In genomic region chr2:99084256-99084655, GRCh38 we compare ENCODE assay signal across 24 cellular contexts. TPM values are rescaled to one million over a fixed set of nuclear protein-coding genes. Genes with fewer than 3 reads are reported as not detected.
DNase-seq lines count a peak whose midpoint lies in the region; ATAC-seq, FAIRE-seq and TF ChIP-seq lines count a peak whose summit lies in the region.
"Had no signal": no experiment of that assay in that cellular context is flagged by ENCODE, and none has a peak within 500 bp of the region (broad histone marks: within the 10 kb centered on the region; RNA-seq: fewer than 3 reads in every experiment).

No MANE protein-coding gene starts in this region.

- no peaks in the 10 kb centered on the region for H3K79me2 ChIP-seq in GM12878 (ENCODE audit: control insufficient read depth, insufficient read depth, low read length)

- DNase-seq in NCI-H146 (lab: John Stamatoyannopoulos, UW) (peak; percentile 5), NCI-H146 treated with DMSO at 0.1 percent for 48 hours (lab: John Stamatoyannopoulos, UW; ENCODE audit: unreplicated experiment) (no peak), NAMALWA (ENCODE audit: low spot score) (peak; percentile 13), GM12878 (ENCODE audit: low read depth, low spot score) (no peak), AML-193 (lab: John Stamatoyannopoulos, UW) (no peak)
- no peak for DNase-seq in activated T-cell treated with anti-CD3 and anti-CD28 coated beads, Interleukin-2, amount 50 U/mL, for 72 hours
- DNase-seq in activated naive CD4-positive, alpha-beta T cell treated with anti-CD3 and anti-CD28 coated beads, Interleukin-2, amount 50 U/mL, for 16 hours: no peak
- DNase-seq: 8988T, ACHN, Calu3, DMS53, HCEC 1CT, KBM-7, MM.1S, NCI-H1048, NCI-H1417, NCI-H187, NCI-H2107, NCI-H2227 treated with DMSO at 0.1 percent for 48 hours, NCI-H526 treated with DMSO at 0.1 percent for 48 hours, OCI-M1, Peyer's patch had no signal

- POLR2A ChIA-PET in GM12878 (lab: Charles Lee): no interaction called here

- H3K4me1 ChIP-seq in GM12878 (ENCODE audit: control insufficient read depth, insufficient read depth, low read length): peaks cover 4% of the 10 kb centered on the region; the same call in 1 of the 2 replicates
- H3K4me1 ChIP-seq: Peyer's patch had no signal

- no peak for TF ChIP-seq RAD21 in GM12878 (IDR thresholded peaks at IDR 0.05; ENCODE audit: insufficient read depth, low read depth, low read length)

- H3K27me3 ChIP-seq in GM12878 (replicated peaks in 1 of 2; ENCODE audit: control insufficient read depth in 2 of 2, insufficient read depth in 2 of 2, low read length in 1 of 2): no peaks in the 10 kb centered on the region
- H3K27me3 ChIP-seq: Peyer's patch had no signal

- H3K27ac Mint-ChIP-seq in activated T-cell treated with anti-CD3 and anti-CD28 coated beads, Interleukin-2, amount 50 U/mL, for 72 hours: no peak overlapping the region

- no peaks in the 10 kb centered on the region for H4K20me1 ChIP-seq in GM12878 (ENCODE audit: control insufficient read depth, insufficient read depth)

- H3K9me3 ChIP-seq in GM12878 (replicated peaks; ENCODE audit: control insufficient read depth, insufficient read depth, low read length): no peaks in the 10 kb centered on the region; the same call in 2 of the 3 replicates
- H3K9me3 ChIP-seq: Peyer's patch had no signal

- no peaks in the 10 kb centered on the region for H3K36me3 ChIP-seq in GM12878 (ENCODE audit: control insufficient read depth in 2 of 2, insufficient read depth in 2 of 2, low read length in 1 of 2)
- H3K36me3 ChIP-seq: Peyer's patch had no signal

- BruUV-seq in GM12878 (replicated peaks; lab: Mats Ljungman, UMichigan): no TSS peak

- H3K9me3 Mint-ChIP-seq in activated T-cell treated with anti-CD3 and anti-CD28 coated beads, Interleukin-2, amount 50 U/mL, for 72 hours: no peaks in the 10 kb centered on the region

- WGBS in GM12878 (ENCODE audit: insufficient coverage, insufficient replicate concordance, low lambda C conversion rate, missing lambda C conversion rate): 50% methylated on average over 4 of the region's 4 CpGs

- no peak overlapping the region for H2AFZ ChIP-seq in GM12878 (ENCODE audit: control insufficient read depth, low read depth, low read length)

- H3K4me1 Mint-ChIP-seq in activated T-cell treated with anti-CD3 and anti-CD28 coated beads, Interleukin-2, amount 50 U/mL, for 72 hours (ENCODE audit: low read depth): no peaks in the 10 kb centered on the region

- ATAC-seq in GM12878: peak; percentile 55
- ATAC-seq in activated T-cell treated with anti-CD3 and anti-CD28 coated beads, Interleukin-2, amount 50 U/mL, for 72 hours (replicated peaks in 1 of 2): no peak
- ATAC-seq: SK-N-SH treated with all-trans-retinoic acid at 6 μM for 48 hours had no signal

- TF ChIP-seq CTCF in GM12878 (IDR thresholded peaks at IDR 0.05 in 2 of 3, conservative IDR thresholded peaks at IDR 0.05 in 1 of 3; ENCODE audit: control insufficient read depth in 2 of 3, extremely low read depth in 1 of 3, insufficient read depth in 1 of 3, low read depth in 3 of 3, low read length in 3 of 3): no peak

- SMC1A ChIA-PET in GM12878 (lab: Charles Lee; ENCODE audit: uncharacterized antibody, unreplicated experiment): interaction anchor here (1.0 kb wide), 1 partner anchor 96 kb away, joined by 3 read pairs; no protein-coding TSS in a partner anchor

- CTCF ChIA-PET in GM12878 (lab: Yijun Ruan, JAX): no interaction called here

- no peak overlapping the region for H3K27ac ChIP-seq in GM12878 (ENCODE audit: control insufficient read depth, insufficient read depth)
- H3K27ac ChIP-seq: Peyer's patch had no signal

- H3K4me3 Mint-ChIP-seq in activated T-cell treated with anti-CD3 and anti-CD28 coated beads, Interleukin-2, amount 50 U/mL, for 72 hours: no peak overlapping the region

- no peak for FAIRE-seq in GM12878 (lab: Jason Lieb, UNC)

- RAD21 ChIA-PET in GM12878 (lab: Charles Lee; ENCODE audit: unreplicated experiment): no interaction called here

- TF ChIP-seq EP300 in GM12878 (IDR thresholded peaks at IDR 0.05; ENCODE audit: borderline replicate concordance in 1 of 2, control insufficient read depth in 1 of 2, low read depth in 2 of 2, low read length in 2 of 2): no peak

- H3K36me3 Mint-ChIP-seq in activated T-cell treated with anti-CD3 and anti-CD28 coated beads, Interleukin-2, amount 50 U/mL, for 72 hours (ENCODE audit: insufficient read depth in 2 of 2): no peaks in the 10 kb centered on the region

- H3K4me2 ChIP-seq in GM12878 (ENCODE audit: control insufficient read depth, insufficient read depth): no peak overlapping the region

- no peak for TF ChIP-seq POLR2A in GM12878 (IDR thresholded peaks at IDR 0.05; ENCODE audit: low read depth, low read length)

- H3K4me3 ChIP-seq in GM12878: no peak overlapping the region
- H3K4me3 ChIP-seq: Peyer's patch had no signal

- H3K27me3 Mint-ChIP-seq in activated T-cell treated with anti-CD3 and anti-CD28 coated beads, Interleukin-2, amount 50 U/mL, for 72 hours (ENCODE audit: low read depth): no peaks in the 10 kb centered on the region

- in situ Hi-C loops in GM12878 (cut with MboI): no loop called here

- H3K9ac ChIP-seq in GM12878 (ENCODE audit: control insufficient read depth, insufficient read depth, low read length): no peak overlapping the region

- intact Hi-C loops in GM12878 (cut with micrococcal nuclease; ENCODE audit: unreplicated experiment): no loop called here

TF ChIP-seq in GM12878, 131 proteins besides CTCF, POLR2A, EP300 and RAD21:
- TF ChIP-seq PAX8 (IDR thresholded peaks at IDR 0.05): no peak
- TF ChIP-seq BHLHE40 (IDR thresholded peaks at IDR 0.05; ENCODE audit: borderline replicate concordance in 1 of 2, low read depth in 2 of 2, low read length in 1 of 2): peak in 1 of 2 experiments; percentile 13; a peak in 1 of 4 replicates
TF ChIP-seq in GM12878: peak in this region for 1.

RNA-seq across cellular contexts. Expression of gene C2orf15, which starts 57.3 kb away (rescaled TPM):
- 0.96 and 1.6 TPM in 2 replicates for total RNA-seq in GM12878 (2013; cell fraction: nucleolus; rRNA removed)
- total RNA-seq in GM12878 (2014; rRNA removed) (2.6 and 4.0 TPM in 2 replicates), GM12878 (2014; rRNA removed; fragmentation: Illumina TruSeq; extraction: Trizol) (2.8 and 3.4 TPM in 2 replicates), GM12878 (2021) (1.1 and 1.5 TPM in 2 replicates)
- 0.76 TPM for polyA plus RNA-seq in GM12878 (2011; ENCODE audit: low read depth)
- polyA plus RNA-seq in GM12878 (2011; rRNA removed) (2.1 and 3.6 TPM in 2 replicates), GM12878 (2014; fragmentation: Illumina TruSeq; extraction: Trizol) (2.1 and 3.1 TPM in 2 replicates), GM12878 (2014; fragmentation: Nextera tagmentation; extraction: Ambion mirVana) (1 to 10 TPM; 1.7 to 2.3 TPM), GM12878 (2014; rRNA removed) (1.4 and 1.6 TPM in 2 replicates), GM12878 (2016; fragmentation: Nextera tagmentation; extraction: Ambion mirVana) (1 to 10 TPM; 2.8 to 3.4 TPM)
- polyA plus RNA-seq in GM12878 (2011; cell fraction: cytosol; rRNA removed): 0.99 and 1.5 TPM in 2 replicates
- polyA plus RNA-seq in GM12878 (2011; cell fraction: nucleus; rRNA removed): 0.41 and 0.45 TPM in 2 replicates
- 2.0 and 2.3 TPM in 2 replicates for polyA plus RNA-seq in GM12878 (2012)
- 1.1 and 1.2 TPM in 2 replicates for polyA minus RNA-seq in GM12878 (2011; rRNA and poly(A)+ RNA removed)
- polyA minus RNA-seq in GM12878 (2011; cell fraction: cytosol; rRNA and poly(A)+ RNA removed): 2.9 TPM in 1 of 2 replicates, not detected in the other
- polyA minus RNA-seq in GM12878 (2011; cell fraction: nucleus; rRNA and poly(A)+ RNA removed): 0.48 and 1.3 TPM in 2 replicates
- total RNA-seq in activated T-cell treated with anti-CD3 and anti-CD28 coated beads, Interleukin-2, amount 50 U/mL, for 72 hours: 1 to 10 TPM; 1.7 to 1.9 TPM
- polyA plus RNA-seq: BJ had no signal

Comparison
In these comparisons a context has a peak if more than half of its experiments do, and no peak if none do; other contexts are left out.
1. DNase-seq: peak in NCI-H146 (single experiment) and NAMALWA (single experiment); none in NCI-H146 treated with DMSO at 0.1 percent for 48 hours (single experiment), GM12878 (single experiment), activated T-cell treated with anti-CD3 and anti-CD28 coated beads, Interleukin-2, amount 50 U/mL, for 72 hours (0 of 2), activated naive CD4-positive, alpha-beta T cell treated with anti-CD3 and anti-CD28 coated beads, Interleukin-2, amount 50 U/mL, for 16 hours (single experiment) and AML-193 (0 of 2).